Comparison of ENCODE assay signal across 18 cellular contexts in the genomic region with DNA sequence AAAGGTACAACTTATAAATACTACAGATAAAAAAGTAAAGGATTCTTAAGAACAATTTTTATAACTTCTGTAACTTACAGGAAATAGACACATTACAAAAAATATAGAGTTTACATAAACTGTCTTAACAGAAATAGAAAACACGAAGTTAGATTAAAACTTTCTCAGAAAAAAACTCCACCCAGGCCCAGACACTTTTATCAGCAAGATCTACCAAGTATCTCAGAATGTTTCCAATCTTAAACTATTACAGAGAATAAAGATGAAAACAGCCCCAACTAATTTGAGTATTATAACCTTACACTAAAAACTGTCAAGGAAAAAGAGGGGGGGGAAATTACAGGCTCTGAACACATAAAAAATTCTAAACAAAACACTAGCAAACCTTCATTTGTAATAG. TPM values are rescaled to one million over a fixed set of nuclear protein-coding genes. Genes with fewer than 3 reads are reported as not detected.
DNase-seq lines count a peak whose midpoint lies in the region; ATAC-seq, FAIRE-seq and TF ChIP-seq lines count a peak whose summit lies in the region.
"Had no signal": no experiment of that assay in that cellular context is flagged by ENCODE, and none has a peak within 500 bp of the region (broad histone marks: within the 10 kb centered on the region; RNA-seq: fewer than 3 reads in every experiment).

No MANE protein-coding gene starts in this region.

- ATAC-seq in DND-41 (ENCODE audit: insufficient read depth, low read depth), result no peak
- no peak for ATAC-seq in activated T-helper 17 cell treated with anti-CD3 and anti-CD28 coated beads, Interleukin-2, amount 50 U/mL, for 72 hours (replicated peaks)
- ATAC-seq in HG02938 (IDR thresholded peaks at IDR 0.05; ENCODE audit: unreplicated experiment), result no peak
- no peak for ATAC-seq in GM21717 (IDR thresholded peaks at IDR 0.05; ENCODE audit: unreplicated experiment)
- ATAC-seq: gastrocnemius medialis, left ventricle myocardium superior had no signal

- peak; percentile 43 for FAIRE-seq in islet of Langerhans (lab: Jason Lieb, UNC)

- no peak overlapping the region for H3K4me3 ChIP-seq in DND-41 (ENCODE audit: low read depth in 1 of 2, low read length in 2 of 2)
- H3K4me3 ChIP-seq: BLaER1, gastrocnemius medialis, Peyer's patch had no signal

- TF ChIP-seq CTCF in DND-41 (IDR thresholded peaks at IDR 0.05; ENCODE audit: borderline replicate concordance, extremely low read depth, low read length, poor library complexity, severe bottlenecking), result no peak

- peaks cover 88% of the 10 kb centered on the region for H3K79me2 ChIP-seq in DND-41 (ENCODE audit: insufficient read depth, low read length)

- DNase-seq in T-helper 1 cell (no peak), DND-41 (no peak), cortex of kidney (lab: John Stamatoyannopoulos, UW) (no peak)
- DNase-seq: amniotic stem cell; DMS79 treated with DMSO at 0.1 percent for 48 hours; gastrocnemius medialis; left ventricle myocardium superior; NCI-H526 treated with DMSO at 0.1 percent for 48 hours; Peyer's patch; stimulated activated naive CD4-positive, alpha-beta T cell had no signal

- peak overlapping the region; percentile 21; the same call in 1 of the 2 replicates for H3K4me2 ChIP-seq in DND-41 (ENCODE audit: insufficient read depth, low read length)
- H3K4me2 ChIP-seq: BLaER1 had no signal

- H3K36me3 Mint-ChIP-seq in T-helper 1 cell treated with Interleukin-12 subunit alpha and Interleukin-12 subunit beta and Interleukin-4 antibody, amounts not matched to agents 30 μg/mL and 1 μg/mL, for 36 hours (ENCODE audit: low read depth), result peaks cover 40% of the 10 kb centered on the region
- no peaks in the 10 kb centered on the region for H3K36me3 Mint-ChIP-seq in activated T-helper 17 cell treated with anti-CD3 and anti-CD28 coated beads, Interleukin-2, amount 50 U/mL, for 72 hours (ENCODE audit: low read depth)

- H3K4me1 Mint-ChIP-seq in T-helper 1 cell treated with Interleukin-12 subunit alpha and Interleukin-12 subunit beta and Interleukin-4 antibody, amounts not matched to agents 30 μg/mL and 1 μg/mL, for 36 hours (ENCODE audit: low read depth), result peaks cover 36% of the 10 kb centered on the region
- peaks cover 24% of the 10 kb centered on the region for H3K4me1 Mint-ChIP-seq in activated T-helper 17 cell treated with anti-CD3 and anti-CD28 coated beads, Interleukin-2, amount 50 U/mL, for 72 hours

- H3K27me3 ChIP-seq in DND-41 (ENCODE audit: insufficient read depth, low read length, poor library complexity), result no peaks in the 10 kb centered on the region
- H3K27me3 ChIP-seq: BLaER1, gastrocnemius medialis, Peyer's patch had no signal

- peaks cover 12% of the 10 kb centered on the region; the same call in 1 of the 2 replicates for H4K20me1 ChIP-seq in DND-41 (ENCODE audit: insufficient read depth, low read length)

- H3K9me3 ChIP-seq in DND-41 (ENCODE audit: insufficient read depth, low read length, severe bottlenecking), result no peaks in the 10 kb centered on the region
- H3K9me3 ChIP-seq: gastrocnemius medialis, Peyer's patch had no signal

- peak overlapping the region; percentile 31 for H3K4me3 Mint-ChIP-seq in T-helper 1 cell treated with Interleukin-12 subunit alpha and Interleukin-12 subunit beta and Interleukin-4 antibody, amounts not matched to agents 30 μg/mL and 1 μg/mL, for 36 hours
- H3K4me3 Mint-ChIP-seq in activated T-helper 17 cell treated with anti-CD3 and anti-CD28 coated beads, Interleukin-2, amount 50 U/mL, for 72 hours, result peak overlapping the region; percentile 67

- H3K27ac ChIP-seq in DND-41 (ENCODE audit: low read length), result no peak overlapping the region
- H3K27ac ChIP-seq: 22Rv1, BLaER1, gastrocnemius medialis, Peyer's patch had no signal

- no peak overlapping the region for H3K9ac ChIP-seq in DND-41 (ENCODE audit: low read depth, low read length)
- H3K9ac ChIP-seq: BLaER1 had no signal

- H3K36me3 ChIP-seq in DND-41 (ENCODE audit: insufficient read depth, low read length), result peaks cover 86% of the 10 kb centered on the region

- peaks cover 8% of the 10 kb centered on the region for H3K4me1 ChIP-seq in DND-41 (ENCODE audit: insufficient read depth, low read length)
- H3K4me1 ChIP-seq: BLaER1 had no signal

- H3K27ac Mint-ChIP-seq in T-helper 1 cell treated with Interleukin-12 subunit alpha and Interleukin-12 subunit beta and Interleukin-4 antibody, amounts not matched to agents 30 μg/mL and 1 μg/mL, for 36 hours, result peak overlapping the region; percentile 22
- H3K27ac Mint-ChIP-seq in activated T-helper 17 cell treated with anti-CD3 and anti-CD28 coated beads, Interleukin-2, amount 50 U/mL, for 72 hours, result peak overlapping the region; percentile 48
- H3K27ac Mint-ChIP-seq: progenitor cell of endocrine pancreas had no signal

- H2AFZ ChIP-seq in DND-41 (ENCODE audit: low read depth, low read length), result no peak overlapping the region

- H3K27me3 Mint-ChIP-seq in T-helper 1 cell treated with Interleukin-12 subunit alpha and Interleukin-12 subunit beta and Interleukin-4 antibody, amounts not matched to agents 30 μg/mL and 1 μg/mL, for 36 hours (ENCODE audit: low read depth), result no peaks in the 10 kb centered on the region
- no peaks in the 10 kb centered on the region for H3K27me3 Mint-ChIP-seq in activated T-helper 17 cell treated with anti-CD3 and anti-CD28 coated beads, Interleukin-2, amount 50 U/mL, for 72 hours
- H3K27me3 Mint-ChIP-seq: progenitor cell of endocrine pancreas had no signal

- H3K9me3 Mint-ChIP-seq in T-helper 1 cell treated with Interleukin-12 subunit alpha and Interleukin-12 subunit beta and Interleukin-4 antibody, amounts not matched to agents 30 μg/mL and 1 μg/mL, for 36 hours, result no peaks in the 10 kb centered on the region
- no peaks in the 10 kb centered on the region for H3K9me3 Mint-ChIP-seq in activated T-helper 17 cell treated with anti-CD3 and anti-CD28 coated beads, Interleukin-2, amount 50 U/mL, for 72 hours

RNA-seq across cellular contexts. Expression of a gene that starts 8.2 kb away (rescaled TPM):
- total RNA-seq in activated T-helper 17 cell treated with anti-CD3 and anti-CD28 coated beads, Interleukin-2, amount 50 U/mL, for 72 hours, result 100 to 1,000 TPM in 1 of 2 donors, 10 to 100 TPM in 1; 61.6 to 111 TPM

RNA-seq across cellular contexts. Expression of a gene that starts 8.6 kb away (rescaled TPM):
- 10 to 100 TPM in 1 of 2 donors, 1 to 10 TPM in 1; 8.7 to 10.9 TPM for total RNA-seq in activated T-helper 17 cell treated with anti-CD3 and anti-CD28 coated beads, Interleukin-2, amount 50 U/mL, for 72 hours

RNA-seq across cellular contexts. Expression of a gene that starts 30.4 kb away (rescaled TPM):
- total RNA-seq in activated T-helper 17 cell treated with anti-CD3 and anti-CD28 coated beads, Interleukin-2, amount 50 U/mL, for 72 hours, result 10 to 100 TPM; 16.2 to 29.7 TPM
